In the genomic region with DNA sequence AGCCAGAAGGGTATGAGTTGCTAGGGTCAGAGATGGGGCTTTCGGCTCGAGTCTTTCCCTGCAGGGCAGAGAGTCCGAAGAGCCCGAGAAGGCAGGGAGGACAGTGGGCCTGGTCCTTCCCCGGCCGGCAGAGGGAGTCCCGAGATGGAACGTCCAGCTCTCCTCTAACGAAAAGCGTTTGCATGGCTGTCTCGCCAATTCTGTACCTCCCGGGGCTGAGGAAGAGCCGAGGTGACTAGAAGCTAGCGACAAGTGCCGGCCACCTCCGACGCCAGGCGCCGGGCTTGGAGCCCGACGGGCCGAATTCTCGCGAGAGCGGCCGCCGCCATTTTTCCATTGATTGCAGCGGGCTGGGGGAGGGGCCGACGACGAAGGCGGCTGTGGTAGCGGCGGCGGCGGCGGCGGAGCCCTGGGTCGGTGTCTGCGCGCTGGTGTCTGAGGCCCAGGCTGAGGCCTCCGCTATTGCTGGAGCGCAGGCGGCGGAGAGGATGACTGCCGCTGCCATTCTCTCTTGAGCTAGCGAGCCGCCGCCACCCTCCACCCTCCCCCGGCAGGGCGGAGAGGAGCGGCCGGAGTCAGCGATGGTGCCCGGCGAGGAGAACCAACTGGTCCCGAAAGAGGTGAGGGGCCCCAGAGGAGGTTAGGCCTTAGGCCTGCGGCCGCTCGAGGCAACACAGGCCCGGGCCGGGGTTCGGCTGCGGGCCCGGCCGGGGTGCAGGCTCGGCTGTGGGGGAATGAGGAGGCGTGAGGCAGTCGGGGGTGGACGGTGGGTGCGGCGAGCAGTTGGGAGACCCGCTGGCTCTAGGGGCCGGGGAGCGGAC, we compare ENCODE assay signal across 1 cellular context.
TF ChIP-seq lines count a peak whose summit lies in the region.

USP47 (plus strand) TSS at position 368 of the 821 bp plus-strand sequence; CDS start at position 582, 214 bp downstream.

TF ChIP-seq in K562, 482 proteins besides CTCF, POLR2A, EP300 and RAD21 (continued from another document):
- TF ChIP-seq, protein P1, sequence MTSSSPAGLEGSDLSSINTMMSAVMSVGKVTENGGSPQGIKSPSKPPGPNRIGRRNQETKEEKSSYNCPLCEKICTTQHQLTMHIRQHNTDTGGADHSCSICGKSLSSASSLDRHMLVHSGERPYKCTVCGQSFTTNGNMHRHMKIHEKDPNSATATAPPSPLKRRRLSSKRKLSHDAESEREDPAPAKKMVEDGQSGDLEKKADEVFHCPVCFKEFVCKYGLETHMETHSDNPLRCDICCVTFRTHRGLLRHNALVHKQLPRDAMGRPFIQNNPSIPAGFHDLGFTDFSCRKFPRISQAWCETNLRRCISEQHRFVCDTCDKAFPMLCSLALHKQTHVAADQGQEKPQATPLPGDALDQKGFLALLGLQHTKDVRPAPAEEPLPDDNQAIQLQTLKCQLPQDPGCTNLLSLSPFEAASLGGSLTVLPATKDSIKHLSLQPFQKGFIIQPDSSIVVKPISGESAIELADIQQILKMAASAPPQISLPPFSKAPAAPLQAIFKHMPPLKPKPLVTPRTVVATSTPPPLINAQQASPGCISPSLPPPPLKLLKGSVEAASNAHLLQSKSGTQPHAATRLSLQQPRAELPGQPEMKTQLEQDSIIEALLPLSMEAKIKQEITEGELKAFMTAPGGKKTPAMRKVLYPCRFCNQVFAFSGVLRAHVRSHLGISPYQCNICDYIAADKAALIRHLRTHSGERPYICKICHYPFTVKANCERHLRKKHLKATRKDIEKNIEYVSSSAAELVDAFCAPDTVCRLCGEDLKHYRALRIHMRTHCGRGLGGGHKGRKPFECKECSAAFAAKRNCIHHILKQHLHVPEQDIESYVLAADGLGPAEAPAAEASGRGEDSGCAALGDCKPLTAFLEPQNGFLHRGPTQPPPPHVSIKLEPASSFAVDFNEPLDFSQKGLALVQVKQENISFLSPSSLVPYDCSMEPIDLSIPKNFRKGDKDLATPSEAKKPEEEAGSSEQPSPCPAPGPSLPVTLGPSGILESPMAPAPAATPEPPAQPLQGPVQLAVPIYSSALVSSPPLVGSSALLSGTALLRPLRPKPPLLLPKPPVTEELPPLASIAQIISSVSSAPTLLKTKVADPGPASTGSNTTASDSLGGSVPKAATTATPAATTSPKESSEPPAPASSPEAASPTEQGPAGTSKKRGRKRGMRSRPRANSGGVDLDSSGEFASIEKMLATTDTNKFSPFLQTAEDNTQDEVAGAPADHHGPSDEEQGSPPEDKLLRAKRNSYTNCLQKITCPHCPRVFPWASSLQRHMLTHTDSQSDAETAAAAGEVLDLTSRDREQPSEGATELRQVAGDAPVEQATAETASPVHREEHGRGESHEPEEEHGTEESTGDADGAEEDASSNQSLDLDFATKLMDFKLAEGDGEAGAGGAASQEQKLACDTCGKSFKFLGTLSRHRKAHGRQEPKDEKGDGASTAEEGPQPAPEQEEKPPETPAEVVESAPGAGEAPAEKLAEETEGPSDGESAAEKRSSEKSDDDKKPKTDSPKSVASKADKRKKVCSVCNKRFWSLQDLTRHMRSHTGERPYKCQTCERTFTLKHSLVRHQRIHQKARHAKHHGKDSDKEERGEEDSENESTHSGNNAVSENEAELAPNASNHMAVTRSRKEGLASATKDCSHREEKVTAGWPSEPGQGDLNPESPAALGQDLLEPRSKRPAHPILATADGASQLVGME (CRISPR knock-in tag; IDR thresholded peaks at IDR 0.05): no peak
- TF ChIP-seq LEF1 (IDR thresholded peaks at IDR 0.05) (no peak), ZBTB49 (CRISPR knock-in tag; IDR thresholded peaks at IDR 0.05; ENCODE audit: borderline replicate concordance) (no peak), ARID1B (IDR thresholded peaks at IDR 0.05) (0 out of 2 replicates have a peak, but pooled peaks have one; percentile 10), SNAPC5 (CRISPR knock-in tag; IDR thresholded peaks at IDR 0.05) (no peak), KDM2B (CRISPR knock-in tag; IDR thresholded peaks at IDR 0.05) (peak; percentile 7; the same call in 1 of the 2 replicates), ZBED1 (IDR thresholded peaks at IDR 0.05) (no peak), FOXP1 (CRISPR knock-in tag; IDR thresholded peaks at IDR 0.05) (peak; percentile 67; the same call in 1 of the 2 replicates), CBX1 (IDR thresholded peaks at IDR 0.05; ENCODE audit: low read depth) (peak; percentile 39; the same call in 1 of the 2 replicates), THRB (CRISPR knock-in tag; conservative IDR thresholded peaks at IDR 0.05) (no peak), NUFIP1 (IDR thresholded peaks at IDR 0.05; ENCODE audit: partially characterized antibody) (no peak), CEBPG (CRISPR knock-in tag; IDR thresholded peaks at IDR 0.05) (no peak), CEBPG (tag; conservative IDR thresholded peaks at IDR 0.05 in 1 of 2, IDR thresholded peaks at IDR 0.05 in 1 of 2) (peak in 1 of 2 experiments; percentile 8; a peak in 1 of 4 replicates), SMAD4 (CRISPR knock-in tag; conservative IDR thresholded peaks at IDR 0.05) (peak; percentile 92)
- TF ChIP-seq, protein P2, sequence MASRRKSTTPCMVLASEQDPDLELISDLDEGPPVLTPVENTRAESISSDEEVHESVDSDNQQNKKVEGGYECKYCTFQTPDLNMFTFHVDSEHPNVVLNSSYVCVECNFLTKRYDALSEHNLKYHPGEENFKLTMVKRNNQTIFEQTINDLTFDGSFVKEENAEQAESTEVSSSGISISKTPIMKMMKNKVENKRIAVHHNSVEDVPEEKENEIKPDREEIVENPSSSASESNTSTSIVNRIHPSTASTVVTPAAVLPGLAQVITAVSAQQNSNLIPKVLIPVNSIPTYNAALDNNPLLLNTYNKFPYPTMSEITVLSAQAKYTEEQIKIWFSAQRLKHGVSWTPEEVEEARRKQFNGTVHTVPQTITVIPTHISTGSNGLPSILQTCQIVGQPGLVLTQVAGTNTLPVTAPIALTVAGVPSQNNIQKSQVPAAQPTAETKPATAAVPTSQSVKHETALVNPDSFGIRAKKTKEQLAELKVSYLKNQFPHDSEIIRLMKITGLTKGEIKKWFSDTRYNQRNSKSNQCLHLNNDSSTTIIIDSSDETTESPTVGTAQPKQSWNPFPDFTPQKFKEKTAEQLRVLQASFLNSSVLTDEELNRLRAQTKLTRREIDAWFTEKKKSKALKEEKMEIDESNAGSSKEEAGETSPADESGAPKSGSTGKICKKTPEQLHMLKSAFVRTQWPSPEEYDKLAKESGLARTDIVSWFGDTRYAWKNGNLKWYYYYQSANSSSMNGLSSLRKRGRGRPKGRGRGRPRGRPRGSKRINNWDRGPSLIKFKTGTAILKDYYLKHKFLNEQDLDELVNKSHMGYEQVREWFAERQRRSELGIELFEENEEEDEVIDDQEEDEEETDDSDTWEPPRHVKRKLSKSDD (conservative IDR thresholded peaks at IDR 0.05; ENCODE audit: low read length): peak; percentile 83
